Comparison of ENCODE assay signal across 8 cellular contexts in the genomic region with DNA sequence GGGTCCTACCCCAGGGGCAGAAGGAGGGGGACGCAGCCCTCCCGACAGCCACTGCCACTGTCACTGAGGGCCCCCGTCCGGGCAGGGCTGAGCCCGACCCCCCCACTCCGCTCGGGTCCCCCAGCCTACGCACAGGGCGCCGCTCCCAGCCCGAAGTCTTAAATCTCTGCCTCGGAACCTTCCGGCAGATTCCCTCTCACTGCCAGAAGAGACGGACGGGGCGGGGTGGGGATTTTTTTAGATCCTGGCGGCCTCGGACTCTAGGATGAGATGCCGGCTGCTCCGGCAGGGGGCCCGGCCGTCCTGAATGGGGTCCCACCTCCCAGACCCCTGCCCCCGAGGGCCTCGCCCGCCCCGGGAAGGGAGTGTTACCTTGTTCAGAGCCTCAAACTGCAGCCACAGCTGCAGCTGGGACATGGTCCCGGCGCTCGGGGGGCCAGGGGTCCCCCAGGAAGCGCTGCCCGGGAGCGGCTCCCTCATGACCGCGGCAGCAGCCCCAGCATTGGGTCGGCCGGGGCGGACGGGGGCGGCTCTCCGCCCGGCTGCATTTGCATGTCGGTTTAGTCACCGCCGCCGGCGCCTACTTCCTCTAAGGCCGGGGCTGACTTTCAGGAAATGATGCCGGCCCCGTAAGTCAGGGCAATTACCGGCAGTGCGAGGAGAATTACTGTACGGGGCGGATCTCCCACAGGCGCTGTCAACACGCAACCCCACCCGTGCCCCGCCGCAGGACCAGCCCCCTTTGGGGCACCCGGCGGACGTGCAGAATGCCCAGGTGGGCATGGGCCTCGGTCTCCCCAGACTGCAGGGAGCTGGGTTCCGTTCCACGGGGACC. TPM values are rescaled to one million over a fixed set of nuclear protein-coding genes. Genes with fewer than 3 reads are reported as not detected.
DNase-seq lines count a peak whose midpoint lies in the region; ATAC-seq and TF ChIP-seq lines count a peak whose summit lies in the region.

No MANE protein-coding gene starts in this region.

- H3K4me1 ChIP-seq in DND-41 (ENCODE audit: insufficient read depth, low read length) = peaks cover 25% of the 10 kb centered on the region

- peak overlapping the region; percentile 82 for H2AFZ ChIP-seq in DND-41 (ENCODE audit: low read depth, low read length)

- H3K9ac ChIP-seq in DND-41 (ENCODE audit: low read depth, low read length) = peak overlapping the region; percentile 71

- DNase-seq in DND-41 (peak; percentile 78), NCI-H226 (peak; percentile 84), epithelial cell of prostate (ENCODE audit: low read depth, low spot score) (peak; percentile 58), mucosa of gallbladder (ENCODE audit: low spot score) (peak; percentile 83), NCI-H146 treated with DMSO at 0.1 percent for 48 hours (lab: John Stamatoyannopoulos, UW; ENCODE audit: unreplicated experiment) (no peak)
- peak; percentile 89 for DNase-seq in activated CD8-positive, alpha-beta memory T cell treated with anti-CD3 and anti-CD28 coated beads, Interleukin-2, amount 50 U/mL, for 4 hours
- DNase-seq in stimulated activated CD8-positive, alpha-beta memory T cell treated with anti-CD3 and anti-CD28 coated beads, Interleukin-4, amount 100 ng/mL, for 24 hours (ENCODE audit: low read depth) = peak; percentile 78

- H3K36me3 ChIP-seq in DND-41 (ENCODE audit: insufficient read depth, low read length) = peaks cover 8% of the 10 kb centered on the region

- TF ChIP-seq CTCF in DND-41 (IDR thresholded peaks at IDR 0.05; ENCODE audit: borderline replicate concordance, extremely low read depth, low read length, poor library complexity, severe bottlenecking) = no peak

- H3K4me3 ChIP-seq in DND-41 (ENCODE audit: low read depth in 1 of 2, low read length in 2 of 2) = peak overlapping the region; percentile 33 to 62; a peak in 3 of 4 replicates

- ATAC-seq in DND-41 (ENCODE audit: insufficient read depth, low read depth) = peak; percentile 85
- peak; percentile 39 for ATAC-seq in GM21825 (IDR thresholded peaks at IDR 0.05; ENCODE audit: unreplicated experiment)

- no peaks in the 10 kb centered on the region for H3K9me3 ChIP-seq in DND-41 (ENCODE audit: insufficient read depth, low read length, severe bottlenecking)

- H3K4me2 ChIP-seq in DND-41 (ENCODE audit: insufficient read depth, low read length) = peak overlapping the region; percentile 86

- H3K27me3 ChIP-seq in DND-41 (ENCODE audit: insufficient read depth, low read length, poor library complexity) = no peaks in the 10 kb centered on the region

- H4K20me1 ChIP-seq in DND-41 (ENCODE audit: insufficient read depth, low read length) = no peaks in the 10 kb centered on the region; the same call in none of the 2 replicates

- H3K79me2 ChIP-seq in DND-41 (ENCODE audit: insufficient read depth, low read length) = peaks cover 28% of the 10 kb centered on the region

- H3K27ac ChIP-seq in DND-41 (ENCODE audit: low read length) (peak overlapping the region; percentile 80), epithelial cell of prostate (peak overlapping the region; percentile 88)

RNA-seq across cellular contexts. Expression of a gene that starts 28.1 kb away (rescaled TPM):
- 294 TPM for total RNA-seq in mucosa of gallbladder

RNA-seq across cellular contexts. Expression of a gene that starts 36.8 kb away (rescaled TPM):
- total RNA-seq in mucosa of gallbladder = 137 TPM

RNA-seq across cellular contexts. Expression of a gene that starts 42.1 kb away (rescaled TPM):
- 64.1 TPM for total RNA-seq in mucosa of gallbladder
